13 cellular contexts compared by ENCODE assay signal in genomic region chr4:27081675-27082579, GRCh38.
DNase-seq lines count a peak whose midpoint lies in the region; ATAC-seq and TF ChIP-seq lines count a peak whose summit lies in the region.
"Had no signal": no experiment of that assay in that cellular context is flagged by ENCODE, and none has a peak within 500 bp of the region (broad histone marks: within the 10 kb centered on the region; RNA-seq: fewer than 3 reads in every experiment).

No MANE protein-coding gene starts in this region.

- H3K4me1 ChIP-seq in heart right ventricle (peaks cover 0 to 24% (median 9%) of the 10 kb centered on the region in 9 donors), esophagus squamous epithelium (peaks cover 0 to 15% (median 7%) of the 10 kb centered on the region in 3 donors)

- intact Hi-C loops in Right ventricle myocardium inferior (cut with DNase I) (no loop called here), heart right ventricle (cut with DNase I) (loop anchor here in 1 of 10 donors (10.0 kb wide), 1 partner anchor 167 kb away; no protein-coding TSS in a partner anchor), esophagus squamous epithelium (cut with DNase I) (no loop called here)

- H3K9me3 ChIP-seq in heart right ventricle: peaks cover 0 to 10% (median 0%) of the 10 kb centered on the region in 11 donors
- H3K9me3 ChIP-seq in esophagus squamous epithelium: no peaks in the 10 kb centered on the region

- H3K27me3 Mint-ChIP-seq in activated CD4-positive, alpha-beta T cell treated with anti-CD3 and anti-CD28 coated beads, Interleukin-2, amount 10 ng/mL, durations not matched to agents 7 days and 5 days: peaks cover 43% of the 10 kb centered on the region

- H3K27ac ChIP-seq in heart right ventricle: no peak overlapping the region
- H3K27ac ChIP-seq in esophagus squamous epithelium: no peak overlapping the region

- no peaks in the 10 kb centered on the region for H3K36me3 Mint-ChIP-seq in activated CD4-positive, alpha-beta T cell treated with anti-CD3 and anti-CD28 coated beads, Interleukin-2, amount 10 ng/mL, durations not matched to agents 7 days and 5 days (ENCODE audit: low read depth)
- H3K36me3 Mint-ChIP-seq: activated naive CD4-positive, alpha-beta T cell treated with anti-CD3 and anti-CD28 coated beads, Interleukin-2, amount 50 U/mL, for 72 hours; immature natural killer cell had no signal

- 42 to 47% methylated on average over 6 of the region's 6 CpGs for WGBS in heart right ventricle, 2 donors
- 52 to 58% methylated on average over 6 of the region's 6 CpGs for whole genome bisulfite sequencing in esophagus squamous epithelium, 2 donors

- H3K4me3 Mint-ChIP-seq in activated CD4-positive, alpha-beta T cell treated with anti-CD3 and anti-CD28 coated beads, Interleukin-2, amount 10 ng/mL, durations not matched to agents 7 days and 5 days: no peak overlapping the region
- H3K4me3 Mint-ChIP-seq: activated CD4-positive, alpha-beta memory T cell treated with anti-CD3 and anti-CD28 coated beads, Interleukin-2, amount 10 ng/mL, durations not matched to agents 7 days and 5 days; immature natural killer cell had no signal

- H3K36me3 ChIP-seq in heart right ventricle: no peaks in the 10 kb centered on the region
- H3K36me3 ChIP-seq in esophagus squamous epithelium: no peaks in the 10 kb centered on the region

- no peaks in the 10 kb centered on the region for H3K9me3 Mint-ChIP-seq in activated CD4-positive, alpha-beta T cell treated with anti-CD3 and anti-CD28 coated beads, Interleukin-2, amount 10 ng/mL, durations not matched to agents 7 days and 5 days
- H3K9me3 Mint-ChIP-seq: activated CD4-positive, alpha-beta memory T cell treated with anti-CD3 and anti-CD28 coated beads, Interleukin-2, amount 10 ng/mL, durations not matched to agents 7 days and 5 days; activated naive CD4-positive, alpha-beta T cell treated with anti-CD3 and anti-CD28 coated beads, Interleukin-2, amount 50 U/mL, for 72 hours had no signal

- TF ChIP-seq POLR2A in esophagus squamous epithelium (IDR thresholded peaks at IDR 0.05): no peak

- ATAC-seq in Right ventricle myocardium inferior: peak; percentile 52
- no peak for ATAC-seq in heart right ventricle
- peak; percentile 74 for ATAC-seq in HG02642 (IDR thresholded peaks at IDR 0.05; ENCODE audit: poor library complexity, unreplicated experiment)
- peak; percentile 81 for ATAC-seq in HG03460 (IDR thresholded peaks at IDR 0.05; ENCODE audit: unreplicated experiment)
- ATAC-seq: activated naive CD4-positive, alpha-beta T cell treated with anti-CD3 and anti-CD28 coated beads, Interleukin-2, amount 50 U/mL, for 72 hours; HCT116 had no signal

- CTCF ChIA-PET in activated CD4-positive, alpha-beta T cell treated with anti-CD3 and anti-CD28 coated beads, Interleukin-2, amount 10 ng/mL, durations not matched to agents 7 days and 5 days (lab: Charles Lee): interaction anchor here (0.6 to 0.9 kb wide), 2 partner anchors 14 to 26 kb away, joined by 3 read pairs; no protein-coding TSS in a partner anchor

- H3K27me3 ChIP-seq in heart right ventricle (peaks cover 0 to 44% (median 40%) of the 10 kb centered on the region in 7 donors), esophagus squamous epithelium (peaks cover 0 to 43% (median 0%) of the 10 kb centered on the region in 4 donors)

- no peak for TF ChIP-seq CTCF in heart right ventricle (IDR thresholded peaks at IDR 0.05)
- TF ChIP-seq CTCF in esophagus squamous epithelium (IDR thresholded peaks at IDR 0.05): no peak

- POLR2A ChIA-PET in activated CD4-positive, alpha-beta T cell treated with anti-CD3 and anti-CD28 coated beads, Interleukin-2, amount 10 ng/mL, durations not matched to agents 7 days and 5 days (lab: Charles Lee): no interaction called here

- DNase-seq in Right ventricle myocardium inferior (ENCODE audit: missing footprints) (no peak), heart right ventricle (no peak), NCI-H2196 (lab: John Stamatoyannopoulos, UW; ENCODE audit: unreplicated experiment) (no peak), OCI-M2 (lab: John Stamatoyannopoulos, UW; ENCODE audit: unreplicated experiment) (no peak), esophagus squamous epithelium (lab: John Stamatoyannopoulos, UW) (no peak)
- DNase-seq in activated CD4-positive, alpha-beta T cell treated with anti-CD3 and anti-CD28 coated beads, Interleukin-2, amount 10 ng/mL, durations not matched to agents 7 days and 5 days: no peak
- DNase-seq: activated CD4-positive, alpha-beta memory T cell treated with anti-CD3 and anti-CD28 coated beads, Interleukin-2, amount 10 ng/mL, durations not matched to agents 7 days and 5 days; immature natural killer cell; NCI-H1694 treated with DMSO at 0.1 percent for 48 hours had no signal

- peaks cover 2% of the 10 kb centered on the region for H3K4me1 Mint-ChIP-seq in activated CD4-positive, alpha-beta T cell treated with anti-CD3 and anti-CD28 coated beads, Interleukin-2, amount 10 ng/mL, durations not matched to agents 7 days and 5 days

- no peak overlapping the region for H3K27ac Mint-ChIP-seq in activated CD4-positive, alpha-beta T cell treated with anti-CD3 and anti-CD28 coated beads, Interleukin-2, amount 10 ng/mL, durations not matched to agents 7 days and 5 days
- H3K27ac Mint-ChIP-seq: activated CD4-positive, alpha-beta memory T cell treated with anti-CD3 and anti-CD28 coated beads, Interleukin-2, amount 10 ng/mL, durations not matched to agents 7 days and 5 days; activated naive CD4-positive, alpha-beta T cell treated with anti-CD3 and anti-CD28 coated beads, Interleukin-2, amount 50 U/mL, for 72 hours; immature natural killer cell had no signal

- H3K4me3 ChIP-seq in heart right ventricle: no peak overlapping the region
- H3K4me3 ChIP-seq in esophagus squamous epithelium: no peak overlapping the region

Comparison
In these comparisons a context has a peak if more than half of its experiments do, and no peak if none do; other contexts are left out.
1. ATAC-seq: peak in Right ventricle myocardium inferior (single experiment), HG02642 (single experiment) and HG03460 (single experiment); none in heart right ventricle (0 of 8).